16 cellular contexts compared by ENCODE assay signal in the genomic region with DNA sequence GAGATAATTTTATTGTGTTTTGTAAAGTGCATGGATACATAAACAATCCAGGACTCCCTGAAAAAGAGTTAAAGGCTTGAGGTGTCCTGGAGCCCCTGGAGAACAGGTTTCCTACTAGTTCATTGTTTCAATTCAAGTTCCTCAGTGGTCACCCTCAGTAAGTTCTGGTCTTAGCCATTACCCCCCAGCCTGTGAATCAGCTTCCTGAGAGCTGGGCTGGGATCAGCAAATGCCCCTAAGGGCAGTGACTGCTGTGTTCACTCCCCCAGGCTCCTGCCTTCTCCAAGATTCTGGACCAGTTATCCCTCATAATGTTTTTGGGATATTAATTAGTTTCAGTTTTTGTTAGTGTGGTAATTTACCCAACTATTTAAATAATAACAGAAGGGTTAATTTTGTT.
"Had no signal": no experiment of that assay in that cellular context is flagged by ENCODE, and none has a peak within 500 bp of the region (broad histone marks: within the 10 kb centered on the region; RNA-seq: fewer than 3 reads in every experiment).

No MANE protein-coding gene starts in this region.

- H3K4me3 ChIP-seq: hepatocyte, lung, pancreas had no signal

- FAIRE-seq: pancreas, small intestine, urothelium cell line had no signal

- H3K27me3 ChIP-seq: hepatocyte, pancreas had no signal

- DNase-seq: effector CD4-positive, alpha-beta T cell; foreskin melanocyte; head of caudate nucleus; left colon; left ventricle myocardium superior; mesendoderm; naive B cell; occipital lobe; pancreas; right cardiac atrium; small intestine; stimulated activated CD4-positive, alpha-beta T cell treated with anti-CD3 and anti-CD28 coated beads, Interleukin-12 subunit alpha, Interleukin-12 subunit beta, amount 100 ng/mL, for 4 hours; stimulated activated naive CD4-positive, alpha-beta T cell had no signal

- H3K9me3 ChIP-seq: pancreas had no signal

- H3K36me3 ChIP-seq: pancreas had no signal

- H3K27ac ChIP-seq: hepatocyte, pancreas had no signal

- H3K4me1 ChIP-seq: pancreas had no signal
